Comparison of ENCODE assay signal across 11 cellular contexts in genomic region chr1:1422465-1423244, GRCh38. TPM values are rescaled to one million over a fixed set of nuclear protein-coding genes. Genes with fewer than 3 reads are reported as not detected.
DNase-seq lines count a peak whose midpoint lies in the region; ATAC-seq and TF ChIP-seq lines count a peak whose summit lies in the region.
"Had no signal": no experiment of that assay in that cellular context is flagged by ENCODE, and none has a peak within 500 bp of the region (broad histone marks: within the 10 kb centered on the region; RNA-seq: fewer than 3 reads in every experiment).

No MANE protein-coding gene starts in this region.

- no peak overlapping the region for H2BK20ac ChIP-seq in IMR-90 (ENCODE audit: low read depth, low read length)

- no peak for TF ChIP-seq POLR2A in IMR-90 (IDR thresholded peaks at IDR 0.05; ENCODE audit: low read depth, low read length)

- peak overlapping the region; percentile 36 to 66; a peak in 3 of 4 replicates for H4K8ac ChIP-seq in IMR-90 (ENCODE audit: low read depth in 2 of 2, low read length in 2 of 2)

- peaks cover 12% of the 10 kb centered on the region for H3K4me1 Mint-ChIP-seq in activated naive CD8-positive, alpha-beta T cell treated with anti-CD3 and anti-CD28 coated beads, Interleukin-2, amount 50 U/mL, for 24 hours

- peak overlapping the region; percentile 29 for H2AK9ac ChIP-seq in IMR-90 (replicated peaks; ENCODE audit: low read depth, low read length, poor library complexity)

- CTCF ChIA-PET in IMR-90 (lab: Yijun Ruan, JAX): no interaction called here

- H3K9ac ChIP-seq in DND-41 (ENCODE audit: low read depth, low read length): no peak overlapping the region
- no peak overlapping the region for H3K9ac ChIP-seq in IMR-90 (ENCODE audit: low read depth, low read length)
- no peak overlapping the region for H3K9ac ChIP-seq in MM.1S (ENCODE audit: low read length)

- no peak overlapping the region for H2AK5ac ChIP-seq in IMR-90 (ENCODE audit: low read depth, low read length)

- H3K27me3 ChIP-seq in DND-41 (ENCODE audit: insufficient read depth, low read length, poor library complexity) (no peaks in the 10 kb centered on the region), IMR-90 (ENCODE audit: control insufficient read depth, insufficient read depth, low read length) (no peaks in the 10 kb centered on the region), layer of hippocampus (ENCODE audit: control insufficient read depth, insufficient read depth, low read length) (no peaks in the 10 kb centered on the region), MM.1S (replicated peaks; ENCODE audit: insufficient read depth, low read length) (peaks cover 22% of the 10 kb centered on the region)

- H3K4me2 ChIP-seq in DND-41 (ENCODE audit: insufficient read depth, low read length) (no peak overlapping the region), IMR-90 (ENCODE audit: low read depth, low read length) (no peak overlapping the region), MM.1S (ENCODE audit: low read depth, low read length) (no peak overlapping the region)

- H3K18ac ChIP-seq in IMR-90 (ENCODE audit: low read depth, low read length): no peak overlapping the region

- H3K9me3 Mint-ChIP-seq in activated naive CD8-positive, alpha-beta T cell treated with anti-CD3 and anti-CD28 coated beads, Interleukin-2, amount 50 U/mL, for 24 hours: no peaks in the 10 kb centered on the region
- H3K9me3 Mint-ChIP-seq: CD4-positive, alpha-beta memory T cell had no signal

- no peak overlapping the region for H4K91ac ChIP-seq in IMR-90 (ENCODE audit: insufficient read depth, low read depth, low read length)

- H3K79me1 ChIP-seq in IMR-90 (ENCODE audit: low read depth in 1 of 2, low read length in 2 of 2): no peaks in the 10 kb centered on the region

- 80% methylated on average over 15 of the region's 29 CpGs; no CpG with 5 or more reads in 1 of the 2 experiments for WGBS in IMR-90 (ENCODE audit: extremely low coverage in 2 of 2, insufficient read length in 1 of 2), 2 experiments

- no peak overlapping the region for H3K56ac ChIP-seq in IMR-90 (ENCODE audit: extremely low read depth, insufficient read depth, low read length)

- H2BK5ac ChIP-seq in IMR-90 (ENCODE audit: low read depth, low read length, poor library complexity, severe bottlenecking): no peak overlapping the region

- H3K79me2 ChIP-seq in DND-41 (ENCODE audit: insufficient read depth, low read length) (no peaks in the 10 kb centered on the region), MM.1S (ENCODE audit: low read length) (no peaks in the 10 kb centered on the region)

- intact Hi-C loops in IMR-90 (cut with micrococcal nuclease): no loop called here

- H3K27ac Mint-ChIP-seq in activated naive CD8-positive, alpha-beta T cell treated with anti-CD3 and anti-CD28 coated beads, Interleukin-2, amount 50 U/mL, for 24 hours: no peak overlapping the region
- H3K27ac Mint-ChIP-seq: CD4-positive, alpha-beta memory T cell had no signal

- H3K9me2 ChIP-seq in MM.1S (replicated peaks; ENCODE audit: insufficient read depth, low read length): no peaks in the 10 kb centered on the region

- in situ Hi-C loops in IMR-90 (cut with MboI; ENCODE audit: low sequenced_read_pairs): no loop called here

- DNase-seq in DND-41: peak; percentile 36
- DNase-seq in IMR-90: peak; percentile 50
- DNase-seq in activated naive CD8-positive, alpha-beta T cell treated with anti-CD3 and anti-CD28 coated beads, Interleukin-2, amount 50 U/mL, for 24 hours: no peak
- DNase-seq in MM.1S: no peak
- DNase-seq in germinal center (ENCODE audit: low spot score): no peak
- no peak for DNase-seq in NCI-H510A treated with DMSO at 0.1 percent for 48 hours (lab: John Stamatoyannopoulos, UW)
- DNase-seq: activated effector memory CD4-positive, alpha-beta T cell treated with anti-CD3 and anti-CD28 coated beads, Interleukin-2, amount 50 U/mL, for 16 hours; NK-92 treated with Interleukin-12 subunit alpha and Interleukin-12 subunit beta, amount 100 ng/mL, for 24 hours had no signal

- no peak overlapping the region; the same call in 1 of the 2 replicates for H3K14ac ChIP-seq in IMR-90 (replicated peaks; ENCODE audit: low read depth, low read length)

- H3K9me1 ChIP-seq in IMR-90 (ENCODE audit: insufficient read depth, low read length): no peaks in the 10 kb centered on the region

- peaks cover 9% of the 10 kb centered on the region for H3K27me3 Mint-ChIP-seq in activated naive CD8-positive, alpha-beta T cell treated with anti-CD3 and anti-CD28 coated beads, Interleukin-2, amount 50 U/mL, for 24 hours

- H3K4me1 ChIP-seq in DND-41 (ENCODE audit: insufficient read depth, low read length): peaks cover 6% of the 10 kb centered on the region; the same call in 1 of the 2 replicates
- peaks cover 3% of the 10 kb centered on the region; the same call in 1 of the 2 replicates for H3K4me1 ChIP-seq in IMR-90 (ENCODE audit: control insufficient read depth, insufficient read depth, low read length)
- peaks cover 7% of the 10 kb centered on the region for H3K4me1 ChIP-seq in MM.1S (ENCODE audit: low read length)

- ATAC-seq in DND-41 (ENCODE audit: insufficient read depth, low read depth) (0 out of 3 replicates have a peak, but pooled peaks have one; percentile 29), IMR-90 (ENCODE audit: low read depth) (peak; percentile 31; the same call in 1 of the 2 replicates), GM18519 (IDR thresholded peaks at IDR 0.05; ENCODE audit: low FRiP score, unreplicated experiment) (no peak)
- peak; percentile 42 for ATAC-seq in activated naive CD8-positive, alpha-beta T cell treated with anti-CD3 and anti-CD28 coated beads, Interleukin-2, amount 50 U/mL, for 24 hours

- no peaks in the 10 kb centered on the region for H3K36me3 ChIP-seq in DND-41 (ENCODE audit: insufficient read depth, low read length)
- H3K36me3 ChIP-seq in IMR-90 (ENCODE audit: control insufficient read depth, insufficient read depth, low read length): no peaks in the 10 kb centered on the region
- no peaks in the 10 kb centered on the region for H3K36me3 ChIP-seq in MM.1S (replicated peaks; ENCODE audit: insufficient read depth, low read length)

- BruUV-seq in IMR-90 (replicated peaks; lab: Mats Ljungman, UMichigan): no TSS peak

- H3K4me3 ChIP-seq in DND-41 (ENCODE audit: low read depth in 1 of 2, low read length in 2 of 2): no peak overlapping the region
- H3K4me3 ChIP-seq in IMR-90 (ENCODE audit: insufficient read depth, low read depth, low read length): no peak overlapping the region
- no peak overlapping the region for H3K4me3 ChIP-seq in MM.1S (ENCODE audit: low read length)

- no peak overlapping the region for H3K27ac ChIP-seq in DND-41 (ENCODE audit: low read length)
- H3K27ac ChIP-seq in IMR-90 (ENCODE audit: insufficient read depth, low read length): no peak overlapping the region
- H3K27ac ChIP-seq in layer of hippocampus (ENCODE audit: low read depth, low read length): peak overlapping the region; percentile 95
- H3K27ac ChIP-seq in MM.1S (ENCODE audit: low read length): no peak overlapping the region

- POLR2A ChIA-PET in IMR-90 (lab: Charles Lee; ENCODE audit: unreplicated experiment): no interaction called here

- H3K36me3 Mint-ChIP-seq in activated naive CD8-positive, alpha-beta T cell treated with anti-CD3 and anti-CD28 coated beads, Interleukin-2, amount 50 U/mL, for 24 hours (ENCODE audit: low read depth): no peaks in the 10 kb centered on the region
- H3K36me3 Mint-ChIP-seq: CD4-positive, alpha-beta memory T cell had no signal

- TF ChIP-seq RAD21 in IMR-90 (IDR thresholded peaks at IDR 0.05; ENCODE audit: low read length): no peak

- no peak overlapping the region for H3K23ac ChIP-seq in IMR-90 (ENCODE audit: low read depth, low read length)

- H3F3A ChIP-seq in MM.1S (ENCODE audit: insufficient read depth, low read length): no peaks in the 10 kb centered on the region

- H2AFZ ChIP-seq in DND-41 (ENCODE audit: low read depth, low read length) (no peak overlapping the region), IMR-90 (replicated peaks; ENCODE audit: low read length, poor library complexity) (peak overlapping the region; percentile 84), MM.1S (ENCODE audit: low read length) (no peak overlapping the region)

- TF ChIP-seq CTCF in DND-41 (IDR thresholded peaks at IDR 0.05; ENCODE audit: borderline replicate concordance, extremely low read depth, low read length, poor library complexity, severe bottlenecking): no peak
- no peak for TF ChIP-seq CTCF in IMR-90 (conservative IDR thresholded peaks at IDR 0.05; ENCODE audit: low read depth, low read length)
- TF ChIP-seq CTCF in MM.1S (IDR thresholded peaks at IDR 0.05; ENCODE audit: low read length): no peak

- no peak overlapping the region for H3K4ac ChIP-seq in IMR-90 (ENCODE audit: low read depth, low read length)

- H3K9me3 ChIP-seq in DND-41 (ENCODE audit: insufficient read depth, low read length, severe bottlenecking): no peaks in the 10 kb centered on the region
- no peaks in the 10 kb centered on the region for H3K9me3 ChIP-seq in IMR-90 (ENCODE audit: control insufficient read depth, insufficient read depth, low read length)
- no peaks in the 10 kb centered on the region for H3K9me3 ChIP-seq in MM.1S (replicated peaks; ENCODE audit: insufficient read depth, low read length)

- H2BK15ac ChIP-seq in IMR-90 (ENCODE audit: low read depth, low read length): 0 out of 3 replicates have a peak overlapping the region, but pooled peaks have one; percentile 61

- H4K5ac ChIP-seq in IMR-90 (ENCODE audit: low read depth, low read length): no peak overlapping the region

- peak overlapping the region; percentile 54; the same call in 1 of the 2 replicates for H2BK120ac ChIP-seq in IMR-90 (ENCODE audit: low read depth, low read length)

- no peak overlapping the region for H3K4me3 Mint-ChIP-seq in activated naive CD8-positive, alpha-beta T cell treated with anti-CD3 and anti-CD28 coated beads, Interleukin-2, amount 50 U/mL, for 24 hours

- H4K20me1 ChIP-seq in DND-41 (ENCODE audit: insufficient read depth, low read length) (no peaks in the 10 kb centered on the region), IMR-90 (ENCODE audit: insufficient read depth, low read length) (no peaks in the 10 kb centered on the region), MM.1S (ENCODE audit: insufficient read depth, low read length) (no peaks in the 10 kb centered on the region)

- dilution Hi-C loops in IMR-90 (cut with HindIII; ENCODE audit: low sequenced_read_pairs, unreplicated experiment): no loop called here

RNA-seq across cellular contexts. Expression of gene ANKRD65, which starts 1.6 kb away (rescaled TPM):
- under 0.01 TPM in 1 of 2 replicates, not detected in the other for total RNA-seq in IMR-90 (2012; rRNA removed)
- polyA plus RNA-seq in IMR-90 (2012; rRNA removed): 0.09 and 0.11 TPM in 2 replicates
- 0.03 and 0.10 TPM in 2 replicates for polyA plus RNA-seq in IMR-90 (2012; cell fraction: cytosol; rRNA removed)
- polyA plus RNA-seq in IMR-90 (2012; cell fraction: nucleus; rRNA removed; ENCODE audit: low replicate concordance): 0.17 and 0.24 TPM in 2 replicates
- total RNA-seq: CD4-positive, alpha-beta memory T cell had no signal
- polyA plus RNA-seq: CD4-positive, alpha-beta memory T cell had no signal

RNA-seq across cellular contexts. Expression of gene VWA1, which starts 12.8 kb away (rescaled TPM):
- total RNA-seq in IMR-90 (2012; rRNA removed): 0.83 and 1.1 TPM in 2 replicates
- 6.1 and 9.2 TPM in 2 replicates for polyA plus RNA-seq in IMR-90 (2012; rRNA removed)
- 6.9 and 16.6 TPM in 2 replicates for polyA plus RNA-seq in IMR-90 (2012; cell fraction: cytosol; rRNA removed)
- 5.7 and 10.7 TPM in 2 replicates for polyA plus RNA-seq in IMR-90 (2012; cell fraction: nucleus; rRNA removed; ENCODE audit: low replicate concordance)
- total RNA-seq: CD4-positive, alpha-beta memory T cell had no signal
- polyA plus RNA-seq: CD4-positive, alpha-beta memory T cell had no signal

RNA-seq across cellular contexts. Expression of gene MRPL20, which starts 15.6 kb away (rescaled TPM):
- 141 and 149 TPM in 2 replicates for total RNA-seq in IMR-90 (2012; rRNA removed)
- polyA plus RNA-seq in IMR-90 (2012; rRNA removed): 157 and 172 TPM in 2 replicates
- 121 and 215 TPM in 2 replicates for polyA plus RNA-seq in IMR-90 (2012; cell fraction: cytosol; rRNA removed)
- 86.1 and 87.0 TPM in 2 replicates for polyA plus RNA-seq in IMR-90 (2012; cell fraction: nucleus; rRNA removed; ENCODE audit: low replicate concordance)

RNA-seq across cellular contexts. Expression of gene CCNL2, which starts 23.5 kb away (rescaled TPM):
- total RNA-seq in IMR-90 (2012; rRNA removed): 53.9 and 61.1 TPM in 2 replicates
- polyA plus RNA-seq in IMR-90 (2012; rRNA removed): 209 and 239 TPM in 2 replicates
- polyA plus RNA-seq in IMR-90 (2012; cell fraction: cytosol; rRNA removed): 37.1 and 43.3 TPM in 2 replicates
- 2,162 and 3,411 TPM in 2 replicates for polyA plus RNA-seq in IMR-90 (2012; cell fraction: nucleus; rRNA removed; ENCODE audit: low replicate concordance)

RNA-seq across cellular contexts. Expression of gene ATAD3C, which starts 26.8 kb away (rescaled TPM):
- total RNA-seq in IMR-90 (2012; rRNA removed): not detected in 2 replicates
- not detected in 2 replicates for polyA plus RNA-seq in IMR-90 (2012; rRNA removed)
- polyA plus RNA-seq in IMR-90 (2012; cell fraction: cytosol; rRNA removed): not detected in 2 replicates
- 0.16 and 0.21 TPM in 2 replicates for polyA plus RNA-seq in IMR-90 (2012; cell fraction: nucleus; rRNA removed; ENCODE audit: low replicate concordance)

Comparison
In these comparisons a context has a peak if more than half of its experiments do, and no peak if none do; other contexts are left out.
1. DNase-seq: peak in DND-41 (single experiment) and IMR-90 (single experiment); none in activated naive CD8-positive, alpha-beta T cell treated with anti-CD3 and anti-CD28 coated beads, Interleukin-2, amount 50 U/mL, for 24 hours (single experiment), MM.1S (single experiment), germinal center (single experiment) and NCI-H510A treated with DMSO at 0.1 percent for 48 hours (single experiment).